Comparison of ENCODE assay signal across 1 cellular context in genomic region chr2:191977754-191978153, GRCh38.
TF ChIP-seq lines count a peak whose summit lies in the region.

No MANE protein-coding gene starts in this region.

TF ChIP-seq in SK-N-SH, 30 proteins besides CTCF, POLR2A, EP300 and RAD21 (continued from another document):
- TF ChIP-seq, protein P1, sequence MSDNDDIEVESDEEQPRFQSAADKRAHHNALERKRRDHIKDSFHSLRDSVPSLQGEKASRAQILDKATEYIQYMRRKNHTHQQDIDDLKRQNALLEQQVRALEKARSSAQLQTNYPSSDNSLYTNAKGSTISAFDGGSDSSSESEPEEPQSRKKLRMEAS (IDR thresholded peaks at IDR 0.05; ENCODE audit: low read depth): no peak
- no peak for TF ChIP-seq ELF1 (IDR thresholded peaks at IDR 0.05)
- no peak for TF ChIP-seq RXRA (IDR thresholded peaks at IDR 0.05; ENCODE audit: borderline replicate concordance, low read depth)
- no peak for TF ChIP-seq IRF3 (IDR thresholded peaks at IDR 0.05; ENCODE audit: low read depth, low read length)
- no peak for TF ChIP-seq FOSL2 (IDR thresholded peaks at IDR 0.05; ENCODE audit: borderline replicate concordance, low read depth)
- TF ChIP-seq ZBTB33 (IDR thresholded peaks at IDR 0.05; ENCODE audit: borderline replicate concordance, low read depth): no peak
- TF ChIP-seq RFX5 (IDR thresholded peaks at IDR 0.05; ENCODE audit: low read length): no peak
- TF ChIP-seq USF2 (IDR thresholded peaks at IDR 0.05; ENCODE audit: borderline replicate concordance, low read depth, low read length): no peak
- no peak for TF ChIP-seq USF1 (IDR thresholded peaks at IDR 0.05; ENCODE audit: borderline replicate concordance, low read depth)
